Comparison of ENCODE assay signal across 8 cellular contexts in the genomic region with DNA sequence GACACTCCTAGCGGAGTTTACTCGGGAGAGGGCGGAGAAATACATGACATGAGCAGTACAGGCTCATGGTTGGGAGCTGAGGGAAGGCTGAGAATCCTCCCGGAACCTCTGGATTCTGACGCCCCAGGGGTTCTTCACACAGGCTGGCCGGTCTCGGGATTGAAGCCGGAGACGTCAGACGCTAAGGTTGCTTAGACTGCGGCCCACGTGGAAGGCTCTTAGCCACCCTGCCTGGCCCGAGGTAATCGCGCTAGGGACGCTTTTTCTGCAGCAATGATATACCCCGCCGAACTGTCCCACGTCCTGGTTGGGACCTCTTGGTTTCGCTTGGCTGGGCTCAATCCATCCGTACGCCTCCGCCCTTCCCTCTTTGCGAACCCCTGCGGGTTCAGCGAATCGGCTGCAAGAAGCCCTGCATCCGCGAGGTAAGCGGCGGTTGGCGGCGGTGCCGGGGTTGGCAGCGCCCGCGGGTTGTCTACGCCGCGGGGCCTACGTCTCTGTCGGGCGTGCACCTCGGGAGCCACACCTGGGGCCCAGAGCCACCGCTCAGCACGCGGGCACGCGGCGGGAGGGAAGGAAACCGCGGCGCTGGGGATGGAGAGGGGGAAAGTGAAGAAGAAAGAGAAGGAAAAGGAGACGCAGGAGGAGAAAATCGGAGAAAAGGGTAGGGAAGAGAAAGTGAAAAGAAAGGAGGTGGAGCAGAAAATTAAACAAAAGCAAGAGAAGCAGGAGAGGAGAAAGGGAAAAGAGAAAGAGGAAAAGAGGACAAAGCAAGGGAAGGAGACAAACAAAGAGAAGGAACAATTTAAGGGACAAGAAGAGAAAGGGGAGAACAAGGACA. TPM values are rescaled to one million over a fixed set of nuclear protein-coding genes. Genes with fewer than 3 reads are reported as not detected.
DNase-seq lines count a peak whose midpoint lies in the region; ATAC-seq and TF ChIP-seq lines count a peak whose summit lies in the region.

A gene with protein sequence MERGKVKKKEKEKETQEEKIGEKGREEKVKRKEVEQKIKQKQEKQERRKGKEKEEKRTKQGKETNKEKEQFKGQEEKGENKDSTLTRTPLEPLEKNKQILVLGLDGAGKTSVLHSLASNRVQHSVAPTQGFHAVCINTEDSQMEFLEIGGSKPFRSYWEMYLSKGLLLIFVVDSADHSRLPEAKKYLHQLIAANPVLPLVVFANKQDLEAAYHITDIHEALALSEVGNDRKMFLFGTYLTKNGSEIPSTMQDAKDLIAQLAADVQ (plus strand): TSS at position 523 of the 841 bp plus-strand sequence. CDS start 72 bp downstream, at position 595.

- TF ChIP-seq CTCF in RWPE1 (conservative IDR thresholded peaks at IDR 0.05; ENCODE audit: low read depth) (no peak), psoas muscle (IDR thresholded peaks at IDR 0.05) (no peak), upper lobe of right lung (IDR thresholded peaks at IDR 0.05) (no peak)

- DNase-seq in ELF-1 (ENCODE audit: low read depth, low spot score) (peak; percentile 86), RWPE1 (ENCODE audit: low spot score) (peak; percentile 52), left ventricle myocardium superior (peak; percentile 67), psoas muscle (peak; percentile 38 to 63), upper lobe of right lung (peak; percentile 81), NCI-H2196 (lab: John Stamatoyannopoulos, UW; ENCODE audit: unreplicated experiment) (no peak)
- peak; percentile 57 for DNase-seq in activated naive CD8-positive, alpha-beta T cell treated with anti-CD3 and anti-CD28 coated beads, Interleukin-2, amount 50 U/mL, for 24 hours

- peaks cover 11% of the 10 kb centered on the region for H3K27me3 Mint-ChIP-seq in activated naive CD8-positive, alpha-beta T cell treated with anti-CD3 and anti-CD28 coated beads, Interleukin-2, amount 50 U/mL, for 24 hours

- H3K36me3 Mint-ChIP-seq in activated naive CD8-positive, alpha-beta T cell treated with anti-CD3 and anti-CD28 coated beads, Interleukin-2, amount 50 U/mL, for 24 hours (ENCODE audit: low read depth) = peaks cover 7% of the 10 kb centered on the region

- 2 to 3% (median 2%) methylated on average over 55 of the region's 55 CpGs for WGBS in psoas muscle, 3 donors

- H3K4me3 Mint-ChIP-seq in activated naive CD8-positive, alpha-beta T cell treated with anti-CD3 and anti-CD28 coated beads, Interleukin-2, amount 50 U/mL, for 24 hours = peak within 1 kb of the TSS; percentile 80

- H3K27ac Mint-ChIP-seq in activated naive CD8-positive, alpha-beta T cell treated with anti-CD3 and anti-CD28 coated beads, Interleukin-2, amount 50 U/mL, for 24 hours = peak within 1 kb of the TSS; percentile 87

- POLR2A ChIA-PET in RWPE1 (lab: Yijun Ruan, JAX; ENCODE audit: low non-redundant PET) = no interaction called here

- H3K36me3 ChIP-seq in psoas muscle (ENCODE audit: insufficient read depth in 1 of 2, low read depth in 1 of 2) (peaks cover 6 to 37% of the 10 kb centered on the region in 2 donors), upper lobe of right lung (peaks cover 34% of the 10 kb centered on the region)

- H3K4me1 ChIP-seq in psoas muscle (no peaks in the 10 kb centered on the region), upper lobe of right lung (peaks cover 7% of the 10 kb centered on the region)

- no peaks in the 10 kb centered on the region for H3K9me3 Mint-ChIP-seq in activated naive CD8-positive, alpha-beta T cell treated with anti-CD3 and anti-CD28 coated beads, Interleukin-2, amount 50 U/mL, for 24 hours

- H3K27ac ChIP-seq in RWPE1 (peak within 1 kb of the TSS; percentile 55), psoas muscle (no peak within 1 kb of the TSS), upper lobe of right lung (no peak within 1 kb of the TSS)

- H3K27me3 ChIP-seq in psoas muscle (ENCODE audit: insufficient read depth in 3 of 3, low read length in 2 of 3) = no peaks in the 10 kb centered on the region
- no peaks in the 10 kb centered on the region for H3K27me3 ChIP-seq in upper lobe of right lung

- peak; percentile 79 for ATAC-seq in HG02759 (IDR thresholded peaks at IDR 0.05; ENCODE audit: unreplicated experiment)
- ATAC-seq in activated naive CD8-positive, alpha-beta T cell treated with anti-CD3 and anti-CD28 coated beads, Interleukin-2, amount 50 U/mL, for 24 hours = peak; percentile 87
- ATAC-seq in left ventricle myocardium superior = peak; percentile 86
- peak; percentile 55 to 83 (median 70) for ATAC-seq in psoas muscle
- ATAC-seq in upper lobe of right lung = peak; percentile 94

- no peaks in the 10 kb centered on the region for H3K9me3 ChIP-seq in psoas muscle
- no peaks in the 10 kb centered on the region for H3K9me3 ChIP-seq in upper lobe of right lung

- peak within 1 kb of the TSS; percentile 65 for H3K4me3 ChIP-seq in psoas muscle
- peak within 1 kb of the TSS; percentile 56 for H3K4me3 ChIP-seq in upper lobe of right lung

- intact Hi-C loops in left ventricle myocardium superior (cut with micrococcal nuclease) = no loop called here
- intact Hi-C loops in psoas muscle (cut with DNase I) = no loop called here
- intact Hi-C loops in upper lobe of right lung (cut with DNase I) = no loop called here

- CTCF ChIA-PET in RWPE1 (lab: Yijun Ruan, JAX) = no interaction called here

- H3K4me1 Mint-ChIP-seq in activated naive CD8-positive, alpha-beta T cell treated with anti-CD3 and anti-CD28 coated beads, Interleukin-2, amount 50 U/mL, for 24 hours = peaks cover 15% of the 10 kb centered on the region

RNA-seq across cellular contexts. Expression of the gene that starts here (rescaled TPM):
- total RNA-seq in left ventricle myocardium superior (not detected), psoas muscle (under 1 TPM in 1 of 4 donors, not detected in 3; 0.15 TPM), upper lobe of right lung (not detected)
- polyA plus RNA-seq in psoas muscle = under 1 TPM in 2 of 3 donors, not detected in 1; 0.09 to 0.25 TPM

Comparison
In these comparisons a context has a peak if more than half of its experiments do, and no peak if none do; other contexts are left out.
1. Peak in DNase-seq and ATAC-seq in left ventricle myocardium superior; RNA of the gene not detected or under 1 TPM.
2. Peak in DNase-seq, ATAC-seq and H3K4me3 ChIP-seq in psoas muscle; RNA of the gene not detected or under 1 TPM.
3. Peak in DNase-seq, ATAC-seq and H3K4me3 ChIP-seq in upper lobe of right lung; RNA of the gene not detected or under 1 TPM.